In the genomic region with DNA sequence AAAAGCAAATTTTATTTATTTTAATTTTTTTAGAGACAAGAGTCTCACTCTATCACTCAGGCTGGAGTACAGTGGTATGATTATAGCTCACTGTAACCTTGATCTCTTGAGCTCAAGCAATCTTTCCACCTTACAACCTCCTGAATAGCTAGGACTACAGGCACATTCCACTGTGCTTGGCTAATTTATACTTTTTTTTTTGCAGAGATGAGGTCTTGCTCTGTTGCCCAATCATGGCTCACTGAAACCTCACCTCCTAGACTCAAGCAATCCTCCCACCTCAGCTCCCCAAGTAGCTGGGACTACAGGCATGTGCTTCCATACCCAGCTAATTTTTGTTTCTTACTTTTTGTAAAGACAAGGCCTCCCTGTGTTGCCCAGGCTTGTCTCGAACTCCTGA, we compare ENCODE assay signal across 17 cellular contexts.
"Had no signal": no experiment of that assay in that cellular context is flagged by ENCODE, and none has a peak within 500 bp of the region (broad histone marks: within the 10 kb centered on the region; RNA-seq: fewer than 3 reads in every experiment).

No MANE protein-coding gene starts in this region.

- H3K27ac ChIP-seq: lower lobe of right lung, neural progenitor cell, tibial nerve, vagina had no signal

- H3K36me3 ChIP-seq: lower lobe of right lung, neural progenitor cell, tibial nerve, vagina had no signal

- H2AFZ ChIP-seq: neural progenitor cell had no signal

- H3K9me3 ChIP-seq: lower lobe of right lung, tibial nerve, vagina had no signal

- DNase-seq: activated naive CD4-positive, alpha-beta T cell; activated naive CD8-positive, alpha-beta T cell treated with anti-CD3 and anti-CD28 coated beads, Interleukin-2, amount 10 ng/mL, durations not matched to agents 7 days and 5 days; aorta; erythroblast; glutamatergic neuron; immature natural killer cell; left cardiac atrium; lower lobe of right lung; stimulated activated CD4-positive, alpha-beta T cell treated with anti-CD3 and anti-CD28 coated beads, Interleukin-2, amount 100 ng/mL, for 48 hours; stimulated activated naive B cell treated with anti-CD40 and anti-IgM and Interleukin-4, amounts not matched to agents 10 μg/mL and 1 μg/mL and 100 μg/mL, for 72 hours; substantia nigra; T-cell; T-helper 9 cell had no signal

- H3K4me2 ChIP-seq: neural progenitor cell had no signal

- H3K4me1 ChIP-seq: lower lobe of right lung, neural progenitor cell, tibial nerve, vagina had no signal

- ATAC-seq: activated CD4-positive, CD25-positive, alpha-beta regulatory T cell treated with anti-CD3 and anti-CD28 coated beads, Interleukin-2, amount 50 U/mL, for 24 hours; left cardiac atrium; lower lobe of right lung; stimulated activated naive B cell treated with anti-CD40 and anti-IgM and Interleukin-4, amounts not matched to agents 10 μg/mL and 1 μg/mL and 100 μg/mL, for 72 hours; T-cell had no signal

- H3K27me3 ChIP-seq: neural progenitor cell, tibial nerve, vagina had no signal

- H3K9ac ChIP-seq: neural progenitor cell had no signal

- H3K4me3 ChIP-seq: lower lobe of right lung, neural progenitor cell, tibial nerve, vagina had no signal
